In genomic region chr9:94666364-94667099, GRCh38 we compare ENCODE assay signal across 22 cellular contexts. TPM values are rescaled to one million over a fixed set of nuclear protein-coding genes. Genes with fewer than 3 reads are reported as not detected.
"Had no signal": no experiment of that assay in that cellular context is flagged by ENCODE, and none has a peak within 500 bp of the region (broad histone marks: within the 10 kb centered on the region; RNA-seq: fewer than 3 reads in every experiment).

No MANE protein-coding gene starts in this region.

- H3K36me3 ChIP-seq: cardiac muscle cell, left ventricle myocardium inferior, thoracic aorta, upper lobe of left lung had no signal

- DNase-seq: activated CD4-positive, alpha-beta T cell treated with anti-CD3 and anti-CD28 coated beads, Interleukin-2, amount 10 ng/mL, durations not matched to agents 7 days and 5 days; activated CD8-positive, alpha-beta T cell treated with anti-CD3 and anti-CD28 coated beads, Interleukin-2, amount 10 ng/mL, durations not matched to agents 7 days and 5 days; activated gamma-delta T cell; activated naive CD4-positive, alpha-beta T cell treated with anti-CD3 and anti-CD28 coated beads, Interleukin-2, amount 50 U/mL, for 16 hours; activated naive CD8-positive, alpha-beta T cell treated with anti-CD3 and anti-CD28 coated beads, Interleukin-2, amount 50 U/mL, for 24 hours; effector CD4-positive, alpha-beta T cell; left ventricle myocardium inferior; midbrain; natural killer cell; nucleus accumbens; posterior cingulate gyrus; retina; stimulated activated CD4-positive, alpha-beta T cell treated with anti-CD3 and anti-CD28 coated beads, Interleukin-4, amount 100 ng/mL, for 24 hours; stimulated activated naive CD4-positive, alpha-beta T cell treated with Interleukin-2 at 50 U/mL for 16 hours; T-helper 2 cell; upper lobe of left lung had no signal

- H3K27me3 ChIP-seq: upper lobe of left lung had no signal

- H3K9me3 ChIP-seq: left ventricle myocardium inferior, thoracic aorta, upper lobe of left lung had no signal

- H3K27ac ChIP-seq: cardiac muscle cell, left ventricle myocardium inferior, thoracic aorta, upper lobe of left lung had no signal

- H3K4me3 ChIP-seq: cardiac muscle cell, left ventricle myocardium inferior, thoracic aorta, upper lobe of left lung had no signal

- FAIRE-seq: endometrium had no signal

- ATAC-seq: activated CD8-positive, alpha-beta T cell treated with anti-CD3 and anti-CD28 coated beads, Interleukin-2, amount 10 ng/mL, durations not matched to agents 7 days and 5 days; activated naive CD8-positive, alpha-beta T cell treated with anti-CD3 and anti-CD28 coated beads, Interleukin-2, amount 50 U/mL, for 24 hours; natural killer cell had no signal

RNA-seq across cellular contexts. Expression of gene FBP1, which starts 27.2 kb away (rescaled TPM):
- total RNA-seq: activated T-helper 1 cell treated with anti-CD3 and anti-CD28 coated beads, Interleukin-12 subunit alpha, Interleukin-12 subunit beta, Interleukin-2, Interleukin-4 antibody, amounts not matched to agents 30 ng/mL and 10 ng/mL and 1 ng/mL, durations not matched to agents 14 hours and 24 hours and 36 hours; chondrocyte; fibroblast of villous mesenchyme had no signal
